10 cellular contexts compared by ENCODE assay signal in genomic region chr17:55161935-55162555, GRCh38.
DNase-seq lines count a peak whose midpoint lies in the region; ATAC-seq and TF ChIP-seq lines count a peak whose summit lies in the region.
"Had no signal": no experiment of that assay in that cellular context is flagged by ENCODE, and none has a peak within 500 bp of the region (broad histone marks: within the 10 kb centered on the region; RNA-seq: fewer than 3 reads in every experiment).

No MANE protein-coding gene starts in this region.

- H3K36me3 Mint-ChIP-seq in activated T-helper 17 cell treated with anti-CD3 and anti-CD28 coated beads, Interleukin-2, amount 50 U/mL, for 72 hours (ENCODE audit: low read depth), result no peaks in the 10 kb centered on the region

- no peaks in the 10 kb centered on the region for H3K27me3 Mint-ChIP-seq in activated T-helper 17 cell treated with anti-CD3 and anti-CD28 coated beads, Interleukin-2, amount 50 U/mL, for 72 hours

- peak; percentile 94 for ATAC-seq in activated T-helper 17 cell treated with anti-CD3 and anti-CD28 coated beads, Interleukin-2, amount 50 U/mL, for 72 hours (replicated peaks)
- no peak for ATAC-seq in HG03175 (IDR thresholded peaks at IDR 0.05; ENCODE audit: unreplicated experiment)

- peak overlapping the region; percentile 22 for H3K27ac Mint-ChIP-seq in activated T-helper 17 cell treated with anti-CD3 and anti-CD28 coated beads, Interleukin-2, amount 50 U/mL, for 72 hours

- POLR2A ChIA-PET in AG04449 (lab: Yijun Ruan, JAX), result no interaction called here

- no peaks in the 10 kb centered on the region for H3K4me1 Mint-ChIP-seq in activated T-helper 17 cell treated with anti-CD3 and anti-CD28 coated beads, Interleukin-2, amount 50 U/mL, for 72 hours

- H3K4me3 Mint-ChIP-seq in activated T-helper 17 cell treated with anti-CD3 and anti-CD28 coated beads, Interleukin-2, amount 50 U/mL, for 72 hours, result no peak overlapping the region

- no peak overlapping the region for H3K4me3 ChIP-seq in AG04449 (ENCODE audit: low read depth, low read length)

- CTCF ChIA-PET in AG04449 (lab: Yijun Ruan, JAX), result no interaction called here

- H3K9me3 Mint-ChIP-seq in activated T-helper 17 cell treated with anti-CD3 and anti-CD28 coated beads, Interleukin-2, amount 50 U/mL, for 72 hours, result no peaks in the 10 kb centered on the region

- DNase-seq in AG04449 (ENCODE audit: low read depth, low spot score), result peak; percentile 44
- peak; percentile 95 for DNase-seq in HCEC 1CT
- DNase-seq in foreskin melanocyte, result peak; percentile 74
- no peak for DNase-seq in NCI-H1105 treated with DMSO at 0.1 percent for 48 hours (lab: John Stamatoyannopoulos, UW)
- DNase-seq in SKM-1 treated with dmso at 0.1 percent for 144 hours (lab: John Stamatoyannopoulos, UW; ENCODE audit: unreplicated experiment), result no peak
- no peak for DNase-seq in 8988T
- DNase-seq: cerebellar nuclear complex; stimulated activated CD4-positive, alpha-beta T cell treated with anti-CD3 and anti-CD28 coated beads, Interleukin-1b, Interleukin-23, amount 100 ng/mL, for 48 hours had no signal

- no peak for TF ChIP-seq CTCF in AG04449 (IDR thresholded peaks at IDR 0.05; ENCODE audit: insufficient read depth, low read length, missing control alignments)

Comparison
In these comparisons a context has a peak if more than half of its experiments do, and no peak if none do; other contexts are left out.
1. DNase-seq: peak in AG04449 (single experiment), HCEC 1CT (single experiment) and foreskin melanocyte (single experiment); none in NCI-H1105 treated with DMSO at 0.1 percent for 48 hours (single experiment), SKM-1 treated with dmso at 0.1 percent for 144 hours (single experiment) and 8988T (single experiment).